Comparison of ENCODE assay signal across 27 cellular contexts in genomic region chr12:112728909-112729308, GRCh38.
"Had no signal": no experiment of that assay in that cellular context is flagged by ENCODE, and none has a peak within 500 bp of the region (broad histone marks: within the 10 kb centered on the region; RNA-seq: fewer than 3 reads in every experiment).

No MANE protein-coding gene starts in this region.

- H3K4me1 Mint-ChIP-seq: mesothelial cell of epicardium; naive B cell; naive thymus-derived CD8-positive, alpha-beta T cell had no signal

- H3K27me3 ChIP-seq: gastrocnemius medialis had no signal

- H3K4me3 ChIP-seq: coronary artery, dorsolateral prefrontal cortex, esophagus squamous epithelium, gastrocnemius medialis, heart right ventricle, left lung, lower lobe of right lung, mucosa of descending colon had no signal

- H3K36me3 ChIP-seq: esophagus squamous epithelium, gastrocnemius medialis, heart right ventricle, left lung, lower lobe of right lung had no signal

- DNase-seq: dermis blood vessel endothelial cell; dorsolateral prefrontal cortex; effector CD4-positive, alpha-beta T cell; effector memory CD4-positive, alpha-beta T cell; erythroblast; esophagus squamous epithelium; foreskin fibroblast; foreskin melanocyte; gastrocnemius medialis; glutamatergic neuron; head of caudate nucleus; heart right ventricle; hippocampal formation; left cardiac atrium; left lung; left ventricle myocardium superior; lower lobe of right lung; mesenchymal stem cell; mucosa of descending colon; naive B cell; naive thymus-derived CD8-positive, alpha-beta T cell had no signal

- H3K9me3 ChIP-seq: esophagus squamous epithelium, gastrocnemius medialis, heart right ventricle, left lung, lower lobe of right lung, mucosa of descending colon had no signal

- FAIRE-seq: islet of Langerhans, keratinocyte had no signal

- H3K4me3 Mint-ChIP-seq: mesothelial cell of epicardium; naive B cell; naive thymus-derived CD8-positive, alpha-beta T cell had no signal

- H3K36me3 Mint-ChIP-seq: mesothelial cell of epicardium; naive B cell; naive thymus-derived CD8-positive, alpha-beta T cell had no signal

- H3K27ac Mint-ChIP-seq: mesothelial cell of epicardium; naive B cell; naive thymus-derived CD8-positive, alpha-beta T cell had no signal

- H3K9me3 Mint-ChIP-seq: mesothelial cell of epicardium; naive thymus-derived CD8-positive, alpha-beta T cell had no signal

- ATAC-seq: esophagus mucosa; gastrocnemius medialis; heart right ventricle; left cardiac atrium; left lung; left ventricle myocardium superior; lower lobe of right lung; mucosa of descending colon; naive thymus-derived CD8-positive, alpha-beta T cell had no signal

- H3K27ac ChIP-seq: coronary artery, dorsolateral prefrontal cortex, epithelial cell of prostate, esophagus squamous epithelium, gastrocnemius medialis, heart right ventricle, left lung, lower lobe of right lung had no signal

- H3K4me1 ChIP-seq: esophagus squamous epithelium, gastrocnemius medialis, heart right ventricle, left lung, lower lobe of right lung had no signal
